Comparison of ENCODE assay signal across 25 cellular contexts in genomic region chr1:73639494-73639893, GRCh38.
A peak's percentile ranks its signal among the peaks of the same experiment; 100 is the strongest.
DNase-seq lines count a peak whose midpoint lies in the region; ATAC-seq, FAIRE-seq and TF ChIP-seq lines count a peak whose summit lies in the region.
"Had no signal": no experiment of that assay in that cellular context is flagged by ENCODE, and none has a peak within 500 bp of the region (broad histone marks: within the 10 kb centered on the region; RNA-seq: fewer than 3 reads in every experiment).

No MANE protein-coding gene starts in this region.

- CTCF ChIA-PET in HepG2 (lab: Yijun Ruan, JAX; ENCODE audit: low intra/inter-chr PET ratio, low total read pairs) = no interaction called here

- no peaks in the 10 kb centered on the region for H3K79me2 ChIP-seq in HepG2 (ENCODE audit: insufficient read depth, low read length)

- TF ChIP-seq POLR2A in HepG2 (IDR thresholded peaks at IDR 0.05; ENCODE audit: insufficient read depth in 1 of 2, low read depth in 2 of 2, low read length in 2 of 2) (no peak), right lobe of liver (IDR thresholded peaks at IDR 0.05) (no peak)

- H3K4me1 ChIP-seq in HepG2 (ENCODE audit: insufficient read depth, low read length) (no peaks in the 10 kb centered on the region), right lobe of liver (no peaks in the 10 kb centered on the region)
- H3K4me1 ChIP-seq in effector memory CD4-positive, alpha-beta T cell (ENCODE audit: control insufficient read depth, insufficient read depth, low read length, poor library complexity, severe bottlenecking) = no peaks in the 10 kb centered on the region
- H3K4me1 ChIP-seq: Caco-2 had no signal

- FAIRE-seq in HepG2 (lab: Jason Lieb, UNC) = no peak
- FAIRE-seq in D721Med (lab: Jason Lieb, UNC) = peak; percentile 32
- FAIRE-seq: A204.1, GM12878, GM12892, GM18507 had no signal

- POLR2A ChIA-PET in HepG2 (lab: Yijun Ruan, JAX) = no interaction called here

- H3K9me3 ChIP-seq in HepG2 (ENCODE audit: low read length) = peaks cover 82% of the 10 kb centered on the region
- no peaks in the 10 kb centered on the region for H3K9me3 ChIP-seq in right lobe of liver
- H3K9me3 ChIP-seq in effector memory CD4-positive, alpha-beta T cell (ENCODE audit: control insufficient read depth, low read length) = no peaks in the 10 kb centered on the region
- H3K9me3 ChIP-seq: BLaER1 treated with 17β-estradiol and CSF1 and Interleukin-3, amounts not matched to agents 10 nM and 100 nM; Caco-2 had no signal

- TF ChIP-seq EP300 in HepG2 (IDR thresholded peaks at IDR 0.05; ENCODE audit: low read depth in 2 of 2, low read length in 2 of 2) = no peak
- TF ChIP-seq EP300 in HepG2 (CRISPR knock-in tag; IDR thresholded peaks at IDR 0.05; ENCODE audit: borderline replicate concordance) = no peak

- H3K36me3 ChIP-seq in HepG2 (replicated peaks in 1 of 2; ENCODE audit: control insufficient read depth in 1 of 2, insufficient read depth in 2 of 2, low read length in 2 of 2) = no peaks in the 10 kb centered on the region
- no peaks in the 10 kb centered on the region for H3K36me3 ChIP-seq in right lobe of liver
- H3K36me3 ChIP-seq in effector memory CD4-positive, alpha-beta T cell (ENCODE audit: control insufficient read depth, insufficient read depth, low read length) = no peaks in the 10 kb centered on the region
- H3K36me3 ChIP-seq: BLaER1 treated with 17β-estradiol and CSF1 and Interleukin-3, amounts not matched to agents 10 nM and 100 nM had no signal

- no peaks in the 10 kb centered on the region for H4K20me1 ChIP-seq in HepG2 (ENCODE audit: insufficient read depth, low read length)
- H4K20me1 ChIP-seq: BLaER1 treated with 17β-estradiol and CSF1 and Interleukin-3, amounts not matched to agents 10 nM and 100 nM had no signal

- no TSS peak for BruUV-seq in HepG2 (replicated peaks; lab: Mats Ljungman, UMichigan)

- DNase-seq in HepG2 (ENCODE audit: low spot score) (no peak), right lobe of liver (no peak), D721Med (ENCODE audit: insufficient read length, low spot score) (no peak), NCI-H69 (lab: John Stamatoyannopoulos, UW) (peak; percentile 9)
- DNase-seq in effector memory CD4-positive, alpha-beta T cell = no peak
- DNase-seq: 8988T; AML-193; Caco-2; Calu3; CD4-positive, alpha-beta T cell; CD8-positive, alpha-beta T cell; DMS 273 treated with DMSO at 0.1 percent for 48 hours; DMS153; DMS53; DMS79; DND-41; EL; GDM1 had no signal

- no peak overlapping the region for H3K9ac ChIP-seq in HepG2 (ENCODE audit: insufficient read depth, low read depth, low read length)
- H3K9ac ChIP-seq: BLaER1 treated with 17β-estradiol and CSF1 and Interleukin-3, amounts not matched to agents 10 nM and 100 nM had no signal

- H3K4me2 ChIP-seq in HepG2 (ENCODE audit: low read depth, low read length) = no peak overlapping the region
- H3K4me2 ChIP-seq: BLaER1 treated with 17β-estradiol and CSF1 and Interleukin-3, amounts not matched to agents 10 nM and 100 nM had no signal

- WGBS in HepG2 (ENCODE audit: low lambda C conversion rate) = 57% methylated on average over 5 of the region's 5 CpGs
- WGBS in right lobe of liver (ENCODE audit: insufficient coverage, low coverage, low lambda C conversion rate, missing lambda C conversion rate) = 52% methylated on average over 5 of the region's 5 CpGs

- TF ChIP-seq RAD21 in HepG2 (CRISPR knock-in tag; IDR thresholded peaks at IDR 0.05) = no peak

- no peak for ATAC-seq in HepG2
- ATAC-seq in right lobe of liver = no peak
- no peak for ATAC-seq in HG03457 (IDR thresholded peaks at IDR 0.05; ENCODE audit: unreplicated experiment)
- ATAC-seq: CD8-positive, alpha-beta T cell; GM12878 had no signal

- H3K4me3 ChIP-seq in HepG2 (replicated peaks in 1 of 3; ENCODE audit: insufficient read depth in 1 of 3, low read depth in 2 of 3, low read length in 3 of 3) (no peak overlapping the region), right lobe of liver (no peak overlapping the region)
- H3K4me3 ChIP-seq in effector memory CD4-positive, alpha-beta T cell (ENCODE audit: insufficient read depth, low read depth, low read length, poor library complexity, severe bottlenecking) = no peak overlapping the region
- H3K4me3 ChIP-seq: BLaER1 treated with 17β-estradiol and CSF1 and Interleukin-3, amounts not matched to agents 10 nM and 100 nM; GM12878 had no signal

- H3K27me3 ChIP-seq in HepG2 (ENCODE audit: control insufficient read depth in 1 of 2, insufficient read depth in 2 of 2, low read length in 2 of 2) (no peaks in the 10 kb centered on the region), right lobe of liver (no peaks in the 10 kb centered on the region)
- no peaks in the 10 kb centered on the region for H3K27me3 ChIP-seq in effector memory CD4-positive, alpha-beta T cell (replicated peaks; ENCODE audit: control insufficient read depth, insufficient read depth, low read length, poor library complexity, severe bottlenecking)
- H3K27me3 ChIP-seq: BLaER1 treated with 17β-estradiol and CSF1 and Interleukin-3, amounts not matched to agents 10 nM and 100 nM had no signal

- no peak overlapping the region for H2AFZ ChIP-seq in HepG2 (ENCODE audit: low read length)

- intact Hi-C loops in HepG2 (cut with micrococcal nuclease; ENCODE audit: unreplicated experiment) = no loop called here
- intact Hi-C loops in right lobe of liver (cut with DNase I) = no loop called here

- TF ChIP-seq CTCF in HepG2 (CRISPR knock-in tag; IDR thresholded peaks at IDR 0.05) (no peak), right lobe of liver (IDR thresholded peaks at IDR 0.05) (no peak), D721Med (IDR thresholded peaks at IDR 0.05; ENCODE audit: insufficient read depth, missing control alignments) (no peak)

- no peak overlapping the region for H3K27ac ChIP-seq in HepG2 (ENCODE audit: extremely low read length, insufficient read depth, low read length)
- H3K27ac ChIP-seq in right lobe of liver = no peak overlapping the region
- H3K27ac ChIP-seq in effector memory CD4-positive, alpha-beta T cell (ENCODE audit: insufficient read depth, low read length, poor library complexity, severe bottlenecking) = no peak overlapping the region
- H3K27ac ChIP-seq: BLaER1 treated with 17β-estradiol and CSF1 and Interleukin-3, amounts not matched to agents 10 nM and 100 nM; C4-2B had no signal

- in situ Hi-C loops in HepG2 (cut with HindIII; ENCODE audit: extremely low pct_ligation_motif_present, low pct_unique_long_range_greater_than_20kb) = no loop called here

TF ChIP-seq in HepG2, 621 proteins besides CTCF, POLR2A, EP300 and RAD21 (continues in another document):
- TF ChIP-seq ATF5 (CRISPR knock-in tag; IDR thresholded peaks at IDR 0.05; ENCODE audit: low read depth) (no peak), ZNF704 (CRISPR knock-in tag; IDR thresholded peaks at IDR 0.05; ENCODE audit: borderline replicate concordance) (no peak), KLF6 (CRISPR knock-in tag; IDR thresholded peaks at IDR 0.05) (no peak), SETDB1 (CRISPR knock-in tag; IDR thresholded peaks at IDR 0.05; ENCODE audit: borderline replicate concordance) (no peak), MAFF (IDR thresholded peaks at IDR 0.05; ENCODE audit: low read depth, low read length) (peak; percentile 55), PHF20 (CRISPR knock-in tag; IDR thresholded peaks at IDR 0.05) (no peak), FOXC1 (CRISPR knock-in tag; IDR thresholded peaks at IDR 0.05; ENCODE audit: borderline replicate concordance) (no peak), ISX (CRISPR knock-in tag; conservative IDR thresholded peaks at IDR 0.05) (no peak), MTF2 (CRISPR knock-in tag; IDR thresholded peaks at IDR 0.05; ENCODE audit: borderline replicate concordance) (no peak), ZFP1 (CRISPR knock-in tag; IDR thresholded peaks at IDR 0.05) (no peak), MAFK (conservative IDR thresholded peaks at IDR 0.05 in 1 of 2, IDR thresholded peaks at IDR 0.05 in 1 of 2; ENCODE audit: low read length in 2 of 2) (peak; percentile 41 to 62)
